In the genomic region with DNA sequence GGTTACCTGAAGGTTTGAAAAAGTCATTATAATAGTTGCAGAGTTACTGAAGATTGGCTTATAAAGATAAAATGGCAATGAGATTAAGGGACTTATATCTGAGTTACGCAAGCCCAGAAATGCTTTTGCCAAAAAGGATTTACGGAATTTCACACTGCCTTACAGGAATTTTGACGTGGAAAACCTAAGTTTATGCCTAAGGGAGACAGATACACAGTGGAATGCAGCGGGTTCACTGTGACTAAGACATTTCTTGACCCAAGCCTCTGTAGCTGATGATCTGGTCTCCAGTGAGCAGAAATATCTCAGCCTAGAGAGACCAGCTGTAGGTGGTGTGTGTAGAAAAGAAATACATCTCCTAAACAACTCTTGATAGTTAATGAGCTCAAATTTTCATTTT, we compare ENCODE assay signal across 13 cellular contexts. TPM values are rescaled to one million over a fixed set of nuclear protein-coding genes. Genes with fewer than 3 reads are reported as not detected.
DNase-seq lines count a peak whose midpoint lies in the region; ATAC-seq and TF ChIP-seq lines count a peak whose summit lies in the region.
"Had no signal": no experiment of that assay in that cellular context is flagged by ENCODE, and none has a peak within 500 bp of the region (broad histone marks: within the 10 kb centered on the region; RNA-seq: fewer than 3 reads in every experiment).

No MANE protein-coding gene starts in this region.

- intact Hi-C loops in right lobe of liver (cut with DNase I): loop anchor here (10.0 kb wide), 2 partner anchors 203 to 223 kb away; no protein-coding TSS in a partner anchor

- ATAC-seq in right lobe of liver (no peak), GM19397 (IDR thresholded peaks at IDR 0.05; ENCODE audit: unreplicated experiment) (no peak), GM19324 (IDR thresholded peaks at IDR 0.05; ENCODE audit: low FRiP score, unreplicated experiment) (no peak)

- no peaks in the 10 kb centered on the region for H3K4me1 ChIP-seq in right lobe of liver
- H3K4me1 ChIP-seq: BLaER1 treated with 17β-estradiol and CSF1 and Interleukin-3, amounts not matched to agents 10 nM and 100 nM; parathyroid adenoma had no signal

- no peaks in the 10 kb centered on the region for H3K27me3 ChIP-seq in right lobe of liver
- H3K27me3 ChIP-seq: BLaER1 treated with 17β-estradiol and CSF1 and Interleukin-3, amounts not matched to agents 10 nM and 100 nM had no signal

- peak; percentile 67 for DNase-seq in AG09319 (ENCODE audit: extremely low read depth, low read depth)
- peak; percentile 99 for DNase-seq in NCI-H460 (ENCODE audit: extremely low read depth, low read depth)
- peak; percentile 91 for DNase-seq in choroid plexus epithelial cell (ENCODE audit: low read depth)
- peak; percentile 50 for DNase-seq in myocyte (ENCODE audit: low read depth)
- DNase-seq in right lobe of liver: no peak
- no peak for DNase-seq in DMS53 treated with DMSO at 0.1 percent for 48 hours (lab: John Stamatoyannopoulos, UW; ENCODE audit: unreplicated experiment)
- DNase-seq: activated CD4-positive, alpha-beta memory T cell treated with anti-CD3 and anti-CD28 coated beads for 36 hours; OCI-M1 had no signal

- no peak overlapping the region for H3K4me3 ChIP-seq in choroid plexus epithelial cell (ENCODE audit: low read depth, low read length)
- H3K4me3 ChIP-seq in right lobe of liver: no peak overlapping the region
- H3K4me3 ChIP-seq: BLaER1 treated with 17β-estradiol and CSF1 and Interleukin-3, amounts not matched to agents 10 nM and 100 nM had no signal

- no peaks in the 10 kb centered on the region for H3K9me3 ChIP-seq in right lobe of liver
- H3K9me3 ChIP-seq: BLaER1 treated with 17β-estradiol and CSF1 and Interleukin-3, amounts not matched to agents 10 nM and 100 nM had no signal

- TF ChIP-seq CTCF in AG09319 (IDR thresholded peaks at IDR 0.05; ENCODE audit: low read depth, low read length) (no peak), choroid plexus epithelial cell (conservative IDR thresholded peaks at IDR 0.05; ENCODE audit: low read depth, low read length) (no peak), right lobe of liver (IDR thresholded peaks at IDR 0.05) (no peak)

- WGBS in right lobe of liver (ENCODE audit: insufficient coverage, low coverage, low lambda C conversion rate, missing lambda C conversion rate): 56% methylated on average over 3 of the region's 4 CpGs

- no peak overlapping the region for H3K27ac ChIP-seq in right lobe of liver
- H3K27ac ChIP-seq: BLaER1 treated with 17β-estradiol and CSF1 and Interleukin-3, amounts not matched to agents 10 nM and 100 nM; epithelial cell of prostate; parathyroid adenoma had no signal

- H3K36me3 ChIP-seq in right lobe of liver: no peaks in the 10 kb centered on the region
- H3K36me3 ChIP-seq: BLaER1 treated with 17β-estradiol and CSF1 and Interleukin-3, amounts not matched to agents 10 nM and 100 nM had no signal

- no peak for TF ChIP-seq POLR2A in right lobe of liver (IDR thresholded peaks at IDR 0.05)

RNA-seq across cellular contexts. Expression of a gene that starts 10.1 kb away (rescaled TPM):
- 123 and 144 TPM in 2 replicates for total RNA-seq in NCI-H460 (2014; rRNA removed; shearing (Covaris generic))
- polyA plus RNA-seq in NCI-H460 (2014; cell fraction: nucleus; rRNA removed): 207 and 265 TPM in 2 replicates
- 0.21 and 1.3 TPM in 2 replicates for total RNA-seq in myocyte
- 0.23 TPM for polyA plus RNA-seq in myocyte (2012)
- total RNA-seq in right lobe of liver: 1 to 10 TPM in 2 of 6 experiments, under 1 TPM in 3, not detected in 1; 0.29 to 1.7 (median 0.62) TPM

Comparison
In these comparisons a context has a peak if more than half of its experiments do, and no peak if none do; other contexts are left out.
1. DNase-seq: peak in AG09319 (single experiment), NCI-H460 (single experiment), choroid plexus epithelial cell (single experiment) and myocyte (single experiment); none in right lobe of liver (0 of 3) and DMS53 treated with DMSO at 0.1 percent for 48 hours (single experiment).
2. RNA of a gene that starts 10.1 kb away (total RNA-seq): 123 to 144 TPM in NCI-H460; 0.29 to 1.7 TPM in right lobe of liver and 0.21 to 1.3 TPM in myocyte; every median in the first group is over 10 times any median in the second.